In genomic region chr3:186425788-186426730, GRCh38 we compare ENCODE assay signal across 8 cellular contexts.
A peak's percentile ranks its signal among the peaks of the same experiment; 100 is the strongest.
DNase-seq lines count a peak whose midpoint lies in the region; ATAC-seq and TF ChIP-seq lines count a peak whose summit lies in the region.

No MANE protein-coding gene starts in this region.

- H3K27ac ChIP-seq in Karpas-422 (ENCODE audit: low read length) (no peak overlapping the region), mammary epithelial cell (ENCODE audit: insufficient read depth, low read depth, low read length) (no peak overlapping the region)

- no peak overlapping the region for H3K27ac Mint-ChIP-seq in neural crest cell (ENCODE audit: unreplicated experiment)

- ATAC-seq in HG03469 (IDR thresholded peaks at IDR 0.05; ENCODE audit: unreplicated experiment) = no peak

- in situ Hi-C loops in mammary epithelial cell (cut with MboI; ENCODE audit: low sequenced_read_pairs in 2 of 2) = no loop called here

- H3K4me2 ChIP-seq in Karpas-422 (ENCODE audit: low read depth, low read length, poor library complexity, severe bottlenecking) = no peak overlapping the region
- H3K4me2 ChIP-seq in mammary epithelial cell (ENCODE audit: insufficient read depth, low read depth, low read length) = no peak overlapping the region

- intact Hi-C loops in mammary epithelial cell (cut with micrococcal nuclease) = no loop called here

- no peaks in the 10 kb centered on the region for H3K9me2 ChIP-seq in Karpas-422 (replicated peaks; ENCODE audit: insufficient read depth, low read length)

- no peaks in the 10 kb centered on the region for H3K27me3 ChIP-seq in GM06990 (replicated peaks; ENCODE audit: control insufficient read depth, insufficient read depth, low read length)
- no peaks in the 10 kb centered on the region for H3K27me3 ChIP-seq in Karpas-422 (ENCODE audit: low read length)
- no peaks in the 10 kb centered on the region for H3K27me3 ChIP-seq in mammary epithelial cell (ENCODE audit: insufficient read depth, low read length)

- peaks cover 14% of the 10 kb centered on the region for H3K4me1 Mint-ChIP-seq in neural crest cell

- H3K4me1 ChIP-seq in Karpas-422 (ENCODE audit: low read length) = no peaks in the 10 kb centered on the region
- H3K4me1 ChIP-seq in mammary epithelial cell (ENCODE audit: insufficient read depth, low read length) = no peaks in the 10 kb centered on the region

- WGBS in mammary epithelial cell (ENCODE audit: low coverage, missing lambda C conversion rate) = 46% methylated on average over 10 of the region's 10 CpGs

- no peaks in the 10 kb centered on the region for H3K36me3 Mint-ChIP-seq in neural crest cell (ENCODE audit: low read depth)

- H4K20me1 ChIP-seq in Karpas-422 (ENCODE audit: insufficient read depth, low read depth, low read length) (no peaks in the 10 kb centered on the region), mammary epithelial cell (ENCODE audit: insufficient read depth, low read length) (no peaks in the 10 kb centered on the region)

- no peaks in the 10 kb centered on the region for H3K9me3 Mint-ChIP-seq in neural crest cell

- H3K36me3 ChIP-seq in GM06990 (ENCODE audit: control insufficient read depth, insufficient read depth, low read length) = no peaks in the 10 kb centered on the region
- H3K36me3 ChIP-seq in Karpas-422 (ENCODE audit: insufficient read depth, low read length) = no peaks in the 10 kb centered on the region
- no peaks in the 10 kb centered on the region for H3K36me3 ChIP-seq in mammary epithelial cell (ENCODE audit: insufficient read depth, low read length)

- no peaks in the 10 kb centered on the region for H3K79me2 ChIP-seq in Karpas-422 (ENCODE audit: low read length)
- no peaks in the 10 kb centered on the region for H3K79me2 ChIP-seq in mammary epithelial cell (ENCODE audit: insufficient read depth, low read length)

- peak; percentile 9 for DNase-seq in GM06990 (ENCODE audit: extremely low read depth, insufficient read length)
- peak; percentile 61 for DNase-seq in Karpas-422
- peak; percentile 45 for DNase-seq in mammary epithelial cell
- no peak for DNase-seq in neural crest cell (ENCODE audit: low read depth, low spot score)
- DNase-seq in activated CD8-positive, alpha-beta memory T cell treated with anti-CD3 and anti-CD28 coated beads for 24 hours = no peak
- DNase-seq in erythroblast (lab: John Stamatoyannopoulos, UW) = no peak
- DNase-seq in stimulated activated CD4-positive, alpha-beta T cell treated with anti-CD3 and anti-CD28 coated beads, Interleukin-15, amount 100 ng/mL, for 24 hours = no peak

- H3K9ac ChIP-seq in Karpas-422 (ENCODE audit: low read length) = no peak overlapping the region
- no peak overlapping the region for H3K9ac ChIP-seq in mammary epithelial cell (ENCODE audit: insufficient read depth, low read length)

- no peak overlapping the region for H3K4me3 Mint-ChIP-seq in neural crest cell

- CTCF ChIA-PET in mammary epithelial cell (lab: Charles Lee; ENCODE audit: low non-redundant PET) = interaction anchor here (0.6 kb wide), 1 partner anchor 964 kb away, joined by 6 read pairs; no protein-coding TSS in a partner anchor

- H3K27me3 Mint-ChIP-seq in neural crest cell (ENCODE audit: low read depth) = peaks cover 2% of the 10 kb centered on the region

- dilution Hi-C loops in mammary epithelial cell (cut with HindIII; ENCODE audit: low sequenced_read_pairs) = no loop called here

- TF ChIP-seq CTCF in GM06990 (IDR thresholded peaks at IDR 0.05; ENCODE audit: insufficient read depth, low read length, poor library complexity, severe bottlenecking) = peak; percentile 27
- TF ChIP-seq CTCF in mammary epithelial cell (conservative IDR thresholded peaks at IDR 0.05 in 1 of 2, IDR thresholded peaks at IDR 0.05 in 1 of 2; ENCODE audit: extremely low read depth in 1 of 2, insufficient read depth in 1 of 2, low read depth in 1 of 2, low read length in 2 of 2) = peak; percentile 49 to 55
- peak; percentile 37 for TF ChIP-seq CTCF in neural crest cell (conservative IDR thresholded peaks at IDR 0.05)

- no peaks in the 10 kb centered on the region for H3K9me3 ChIP-seq in Karpas-422 (ENCODE audit: low read length)
- H3K9me3 ChIP-seq in mammary epithelial cell (replicated peaks; ENCODE audit: insufficient read depth, low read length) = no peaks in the 10 kb centered on the region

- BruUV-seq in mammary epithelial cell (replicated peaks; lab: Mats Ljungman, UMichigan) = no TSS peak

- no peak for TF ChIP-seq POLR2A in erythroblast (IDR thresholded peaks at IDR 0.05; ENCODE audit: low read length)

- H2AFZ ChIP-seq in Karpas-422 (ENCODE audit: low read length) = no peak overlapping the region
- no peak overlapping the region for H2AFZ ChIP-seq in mammary epithelial cell (ENCODE audit: low read depth, low read length)

- no peak overlapping the region for H3K4me3 ChIP-seq in GM06990 (replicated peaks; ENCODE audit: low read depth, low read length)
- H3K4me3 ChIP-seq in Karpas-422 (ENCODE audit: low read length) = no peak overlapping the region
- H3K4me3 ChIP-seq in mammary epithelial cell (replicated peaks in 1 of 3; ENCODE audit: insufficient read depth in 1 of 3, low read depth in 2 of 3, low read length in 3 of 3) = no peak overlapping the region

Comparison
In these comparisons a context has a peak if more than half of its experiments do, and no peak if none do; other contexts are left out.
1. DNase-seq: peak in GM06990 (single experiment), Karpas-422 (single experiment) and mammary epithelial cell (single experiment); none in neural crest cell (single experiment), activated CD8-positive, alpha-beta memory T cell treated with anti-CD3 and anti-CD28 coated beads for 24 hours (single experiment), erythroblast (0 of 2) and stimulated activated CD4-positive, alpha-beta T cell treated with anti-CD3 and anti-CD28 coated beads, Interleukin-15, amount 100 ng/mL, for 24 hours (single experiment).
2. Peak in every context shown above with its lines, with median percentiles within 50 percentile points of each other: CTCF ChIP-seq.